ENCODE assay signal across 8 cellular contexts in genomic region chr12:123231931-123232330, GRCh38. TPM values are rescaled to one million over a fixed set of nuclear protein-coding genes. Genes with fewer than 3 reads are reported as not detected.
A peak's percentile ranks its signal among the peaks of the same experiment; 100 is the strongest.
DNase-seq lines count a peak whose midpoint lies in the region; ATAC-seq and TF ChIP-seq lines count a peak whose summit lies in the region.

No MANE protein-coding gene starts in this region.

- H3K18ac ChIP-seq in IMR-90 (ENCODE audit: low read depth, low read length) = no peak overlapping the region

- peak overlapping the region; percentile 57 for H2AK9ac ChIP-seq in IMR-90 (replicated peaks; ENCODE audit: low read depth, low read length, poor library complexity)

- peak overlapping the region; percentile 42; the same call in 1 of the 2 replicates for H2AK5ac ChIP-seq in IMR-90 (ENCODE audit: low read depth, low read length)

- intact Hi-C loops in IMR-90 (cut with micrococcal nuclease) = loop anchor here (10.0 kb wide), 1 partner anchor 337 kb away; the partner anchor contains the start of gene VPS37B
- intact Hi-C loops in naive thymus-derived CD4-positive, alpha-beta T cell (cut with micrococcal nuclease) = loop anchor here (2.0 to 10.0 kb wide), 8 partner anchors 31 to 1005 kb away; partner anchors contain the start of genes ABCB9 (in 1 of the 2), DIABLO (in 1 of the 2), KNTC1 (in 1 of the 2) and PITPNM2 (in 1 of the 2)

- DNase-seq in CD4-positive, CD25-positive, alpha-beta regulatory T cell = no peak
- DNase-seq in IMR-90 = no peak
- no peak for DNase-seq in central memory CD8-positive, alpha-beta T cell (ENCODE audit: low spot score in 2 of 2)
- DNase-seq in naive thymus-derived CD4-positive, alpha-beta T cell = no peak
- DNase-seq in stimulated activated CD8-positive, alpha-beta memory T cell treated with anti-CD3 and anti-CD28 coated beads, Interleukin-4, amount 100 ng/mL, for 48 hours = no peak
- no peak for DNase-seq in stimulated activated CD4-positive, alpha-beta T cell treated with anti-CD3 and anti-CD28 coated beads, Interleukin-4, amount 100 ng/mL, for 4 hours
- no peak for DNase-seq in central memory CD4-positive, alpha-beta T cell

- H3K36me3 ChIP-seq in CD4-positive, CD25-positive, alpha-beta regulatory T cell (ENCODE audit: control insufficient read depth, insufficient read depth, low read length) = no peaks in the 10 kb centered on the region
- no peaks in the 10 kb centered on the region; the same call in 1 of the 2 replicates for H3K36me3 ChIP-seq in IMR-90 (ENCODE audit: control insufficient read depth, insufficient read depth, low read length)
- H3K36me3 ChIP-seq in naive thymus-derived CD4-positive, alpha-beta T cell (ENCODE audit: control insufficient read depth in 2 of 3, insufficient read depth in 3 of 3, low read length in 3 of 3) = peaks cover 0 to 8% (median 0%) of the 10 kb centered on the region in 3 experiments

- H2BK120ac ChIP-seq in IMR-90 (ENCODE audit: low read depth, low read length) = no peak overlapping the region

- peak overlapping the region; percentile 98; the same call in 1 of the 2 replicates for H3K23ac ChIP-seq in IMR-90 (ENCODE audit: low read depth, low read length)

- no peak for ATAC-seq in CD4-positive, CD25-positive, alpha-beta regulatory T cell (ENCODE audit: low read depth in 2 of 2)
- ATAC-seq in IMR-90 (ENCODE audit: low read depth) = no peak
- no peak for ATAC-seq in central memory CD8-positive, alpha-beta T cell (replicated peaks; ENCODE audit: extremely low read depth, poor library complexity, severe bottlenecking)
- ATAC-seq in naive thymus-derived CD4-positive, alpha-beta T cell = no peak
- ATAC-seq in GM21381 (IDR thresholded peaks at IDR 0.05; ENCODE audit: unreplicated experiment) = no peak

- H2BK15ac ChIP-seq in IMR-90 (ENCODE audit: low read depth, low read length) = no peak overlapping the region

- peaks cover 35 to 57% of the 10 kb centered on the region in 2 experiments for H3K79me1 ChIP-seq in IMR-90 (ENCODE audit: low read depth in 1 of 2, low read length in 2 of 2)

- dilution Hi-C loops in IMR-90 (cut with HindIII; ENCODE audit: low sequenced_read_pairs, unreplicated experiment) = loop anchor here (25.0 kb wide), 1 partner anchor 245 kb away; the partner anchor contains the start of genes ARL6IP4 and OGFOD2

- TF ChIP-seq POLR2A in IMR-90 (IDR thresholded peaks at IDR 0.05; ENCODE audit: low read depth, low read length) = no peak

- H3K9ac ChIP-seq in IMR-90 (ENCODE audit: low read depth, low read length) = peak overlapping the region; percentile 89

- H3K4me1 ChIP-seq in CD4-positive, CD25-positive, alpha-beta regulatory T cell (ENCODE audit: control insufficient read depth, insufficient read depth, low read length, poor library complexity, severe bottlenecking) = peaks cover 86% of the 10 kb centered on the region
- peaks cover 3% of the 10 kb centered on the region for H3K4me1 ChIP-seq in IMR-90 (ENCODE audit: control insufficient read depth, insufficient read depth, low read length)
- peaks cover 26 to 39% of the 10 kb centered on the region in 2 donors for H3K4me1 ChIP-seq in naive thymus-derived CD4-positive, alpha-beta T cell (ENCODE audit: control insufficient read depth in 2 of 2, insufficient read depth in 2 of 2, low read length in 2 of 2)

- in situ Hi-C loops in IMR-90 (cut with MboI; ENCODE audit: low sequenced_read_pairs) = loop anchor here (5.0 to 10.0 kb wide), 2 partner anchors 187 to 265 kb away; partner anchors contain the start of gene ABCB9

- POLR2A ChIA-PET in IMR-90 (lab: Charles Lee; ENCODE audit: unreplicated experiment) = interaction anchor here (1.0 to 1.8 kb wide), 4 partner anchors 133 to 256 kb away, joined by 3 to 8 read pairs (median 6); no protein-coding TSS in a partner anchor
- POLR2A ChIA-PET in naive thymus-derived CD4-positive, alpha-beta T cell (lab: Charles Lee) = interaction anchor here (0.7 to 4.9 kb wide), 39 partner anchors 9 to 1687 kb away, joined by 3 to 189 read pairs (median 7); partner anchors contain the start of genes DDX55, HIP1R, KNTC1 and OGFOD2

- WGBS in IMR-90 (ENCODE audit: extremely low coverage in 2 of 2, insufficient read length in 1 of 2), 2 experiments = 60% methylated on average over 2 of the region's 5 CpGs; no CpG with 5 or more reads in 1 of the 2 experiments

- peak overlapping the region; percentile 91 for H3K14ac ChIP-seq in IMR-90 (replicated peaks; ENCODE audit: low read depth, low read length)

- H4K20me1 ChIP-seq in IMR-90 (ENCODE audit: insufficient read depth, low read length) = no peaks in the 10 kb centered on the region; the same call in 1 of the 2 replicates

- no peak for TF ChIP-seq CTCF in IMR-90 (conservative IDR thresholded peaks at IDR 0.05; ENCODE audit: low read depth, low read length)

- H4K5ac ChIP-seq in IMR-90 (ENCODE audit: low read depth, low read length) = peak overlapping the region; percentile 12; the same call in 1 of the 2 replicates

- H3K27me3 ChIP-seq in CD4-positive, CD25-positive, alpha-beta regulatory T cell (ENCODE audit: control insufficient read depth, insufficient read depth, low read length) = no peaks in the 10 kb centered on the region
- H3K27me3 ChIP-seq in IMR-90 (ENCODE audit: control insufficient read depth, insufficient read depth, low read length) = no peaks in the 10 kb centered on the region
- H3K27me3 ChIP-seq in naive thymus-derived CD4-positive, alpha-beta T cell (ENCODE audit: control insufficient read depth in 2 of 2, insufficient read depth in 2 of 2, low read length in 2 of 2) = no peaks in the 10 kb centered on the region

- H2BK20ac ChIP-seq in IMR-90 (ENCODE audit: low read depth, low read length) = no peak overlapping the region

- H3K9me3 Mint-ChIP-seq in CD4-positive, CD25-positive, alpha-beta regulatory T cell = peaks cover 0 to 2% (median 0%) of the 10 kb centered on the region in 7 donors
- H3K9me3 Mint-ChIP-seq in central memory CD8-positive, alpha-beta T cell = no peaks in the 10 kb centered on the region
- H3K9me3 Mint-ChIP-seq in naive thymus-derived CD4-positive, alpha-beta T cell = peaks cover 0 to 5% (median 0%) of the 10 kb centered on the region in 11 donors

- TF ChIP-seq RAD21 in IMR-90 (IDR thresholded peaks at IDR 0.05; ENCODE audit: low read length) = no peak

- peak overlapping the region; percentile 35 to 71; a peak in 3 of 4 replicates for H4K8ac ChIP-seq in IMR-90 (ENCODE audit: low read depth in 2 of 2, low read length in 2 of 2)

- H3K9me3 ChIP-seq in CD4-positive, CD25-positive, alpha-beta regulatory T cell (ENCODE audit: control insufficient read depth in 2 of 2, low read length in 2 of 2) = no peaks in the 10 kb centered on the region
- H3K9me3 ChIP-seq in IMR-90 (ENCODE audit: control insufficient read depth, insufficient read depth, low read length) = no peaks in the 10 kb centered on the region
- H3K9me3 ChIP-seq in naive thymus-derived CD4-positive, alpha-beta T cell (ENCODE audit: control insufficient read depth in 2 of 3, low read length in 3 of 3) = no peaks in the 10 kb centered on the region

- H3K27me3 Mint-ChIP-seq in CD4-positive, CD25-positive, alpha-beta regulatory T cell = peaks cover 4% of the 10 kb centered on the region
- H3K27me3 Mint-ChIP-seq in central memory CD8-positive, alpha-beta T cell = no peaks in the 10 kb centered on the region
- H3K27me3 Mint-ChIP-seq in naive thymus-derived CD4-positive, alpha-beta T cell = peaks cover 0 to 4% (median 0%) of the 10 kb centered on the region in 5 donors

- peak overlapping the region; percentile 94 for H3K4me3 ChIP-seq in CD4-positive, CD25-positive, alpha-beta regulatory T cell (ENCODE audit: low read depth, low read length)
- H3K4me3 ChIP-seq in IMR-90 (ENCODE audit: insufficient read depth, low read depth, low read length) = peak overlapping the region; percentile 70
- H3K4me3 ChIP-seq in naive thymus-derived CD4-positive, alpha-beta T cell (ENCODE audit: low read length) = peak overlapping the region; percentile 93

- H3K27ac ChIP-seq in CD4-positive, CD25-positive, alpha-beta regulatory T cell (ENCODE audit: insufficient read depth, low read length, poor library complexity, severe bottlenecking) = peak overlapping the region; percentile 93
- peak overlapping the region; percentile 34; the same call in 1 of the 2 replicates for H3K27ac ChIP-seq in IMR-90 (ENCODE audit: insufficient read depth, low read length)
- peak overlapping the region; percentile 86 for H3K27ac ChIP-seq in naive thymus-derived CD4-positive, alpha-beta T cell (ENCODE audit: low read depth, low read length)

- peaks cover 11% of the 10 kb centered on the region for H3K36me3 Mint-ChIP-seq in CD4-positive, CD25-positive, alpha-beta regulatory T cell
- H3K36me3 Mint-ChIP-seq in central memory CD8-positive, alpha-beta T cell (ENCODE audit: insufficient read depth) = peaks cover 26% of the 10 kb centered on the region
- H3K36me3 Mint-ChIP-seq in naive thymus-derived CD4-positive, alpha-beta T cell = peaks cover 3 to 33% (median 7%) of the 10 kb centered on the region in 5 donors

- H3K4me2 ChIP-seq in IMR-90 (ENCODE audit: low read depth, low read length) = peak overlapping the region; percentile 94

- peaks cover 15 to 86% (median 54%) of the 10 kb centered on the region in 4 donors for H3K4me1 Mint-ChIP-seq in CD4-positive, CD25-positive, alpha-beta regulatory T cell
- peaks cover 49% of the 10 kb centered on the region for H3K4me1 Mint-ChIP-seq in central memory CD8-positive, alpha-beta T cell
- H3K4me1 Mint-ChIP-seq in naive thymus-derived CD4-positive, alpha-beta T cell = peaks cover 43 to 86% (median 66%) of the 10 kb centered on the region in 7 donors

- H3K9me1 ChIP-seq in IMR-90 (ENCODE audit: insufficient read depth, low read length) = peaks cover 5% of the 10 kb centered on the region

- no peak overlapping the region for H4K91ac ChIP-seq in IMR-90 (ENCODE audit: insufficient read depth, low read depth, low read length)

- no TSS peak for BruUV-seq in IMR-90 (replicated peaks; lab: Mats Ljungman, UMichigan)

- H3K56ac ChIP-seq in IMR-90 (ENCODE audit: extremely low read depth, insufficient read depth, low read length) = peak overlapping the region; percentile 92; the same call in 1 of the 2 replicates

- peak overlapping the region; percentile 96 to 100 (median 98) for H3K4me3 Mint-ChIP-seq in CD4-positive, CD25-positive, alpha-beta regulatory T cell
- H3K4me3 Mint-ChIP-seq in central memory CD8-positive, alpha-beta T cell = peak overlapping the region; percentile 95
- peak overlapping the region; percentile 93 to 100 (median 98) for H3K4me3 Mint-ChIP-seq in naive thymus-derived CD4-positive, alpha-beta T cell

- H2AFZ ChIP-seq in IMR-90 (replicated peaks; ENCODE audit: low read length, poor library complexity) = peak overlapping the region; percentile 78

- peak overlapping the region; percentile 86 for H2BK5ac ChIP-seq in IMR-90 (ENCODE audit: low read depth, low read length, poor library complexity, severe bottlenecking)

- CTCF ChIA-PET in IMR-90 (lab: Yijun Ruan, JAX) = interaction anchor here (4.6 kb wide), 1 partner anchor 189 kb away, joined by 23 read pairs; no protein-coding TSS in a partner anchor
- CTCF ChIA-PET in naive thymus-derived CD4-positive, alpha-beta T cell (lab: Charles Lee) = interaction anchor here (0.9 to 3.6 kb wide), 2 partner anchors 9 to 13 kb away, joined by 3 to 18 read pairs; no protein-coding TSS in a partner anchor

- H3K4ac ChIP-seq in IMR-90 (ENCODE audit: low read depth, low read length) = peak overlapping the region; percentile 53; the same call in 1 of the 2 replicates

- H3K27ac Mint-ChIP-seq in CD4-positive, CD25-positive, alpha-beta regulatory T cell = peak overlapping the region; percentile 99 to 100 (median 100)
- peak overlapping the region; percentile 94 for H3K27ac Mint-ChIP-seq in central memory CD8-positive, alpha-beta T cell (ENCODE audit: low read depth)
- H3K27ac Mint-ChIP-seq in naive thymus-derived CD4-positive, alpha-beta T cell = peak overlapping the region; percentile 58 to 99 (median 99)

RNA-seq across cellular contexts. Expression of gene MPHOSPH9, which starts 1.0 kb away (rescaled TPM):
- 83.5 TPM for total RNA-seq in CD4-positive, CD25-positive, alpha-beta regulatory T cell
- polyA plus RNA-seq in CD4-positive, CD25-positive, alpha-beta regulatory T cell = 10 to 100 TPM; 30.9 to 50.6 (median 41.0) TPM
- 17.0 and 30.8 TPM in 2 replicates for total RNA-seq in IMR-90 (2012; rRNA removed)
- polyA plus RNA-seq in IMR-90 (2012; rRNA removed) = 7.6 and 8.3 TPM in 2 replicates
- polyA plus RNA-seq in IMR-90 (2012; cell fraction: cytosol; rRNA removed) = 1.4 and 1.9 TPM in 2 replicates
- polyA plus RNA-seq in IMR-90 (2012; cell fraction: nucleus; rRNA removed; ENCODE audit: low replicate concordance) = 4.3 and 23.9 TPM in 2 replicates
- 100 to 1,000 TPM in 1 of 5 experiments, 10 to 100 TPM in 4; 71.0 to 102 (median 82.4) TPM for total RNA-seq in naive thymus-derived CD4-positive, alpha-beta T cell
- 10 to 100 TPM; 34.0 to 59.8 TPM for polyA plus RNA-seq in naive thymus-derived CD4-positive, alpha-beta T cell

RNA-seq across cellular contexts. Expression of gene MTRFR, which starts 1.3 kb away (rescaled TPM):
- 31.0 TPM for total RNA-seq in CD4-positive, CD25-positive, alpha-beta regulatory T cell
- polyA plus RNA-seq in CD4-positive, CD25-positive, alpha-beta regulatory T cell = 10 to 100 TPM; 32.8 to 46.4 (median 44.2) TPM
- 10.2 and 12.2 TPM in 2 replicates for total RNA-seq in IMR-90 (2012; rRNA removed)
- polyA plus RNA-seq in IMR-90 (2012; rRNA removed) = 7.2 and 8.6 TPM in 2 replicates
- 10.9 and 17.8 TPM in 2 replicates for polyA plus RNA-seq in IMR-90 (2012; cell fraction: cytosol; rRNA removed)
- polyA plus RNA-seq in IMR-90 (2012; cell fraction: nucleus; rRNA removed; ENCODE audit: low replicate concordance) = 3.6 and 4.0 TPM in 2 replicates
- total RNA-seq in naive thymus-derived CD4-positive, alpha-beta T cell = 10 to 100 TPM; 26.8 to 56.9 (median 39.5) TPM
- 10 to 100 TPM; 42.6 to 60.3 TPM for polyA plus RNA-seq in naive thymus-derived CD4-positive, alpha-beta T cell

RNA-seq across cellular contexts. Expression of gene CDK2AP1, which starts 39.7 kb away (rescaled TPM):
- 9.2 TPM for total RNA-seq in CD4-positive, CD25-positive, alpha-beta regulatory T cell
- polyA plus RNA-seq in CD4-positive, CD25-positive, alpha-beta regulatory T cell = 1 to 10 TPM; 1.0 to 6.5 (median 3.2) TPM
- 137 and 265 TPM in 2 replicates for total RNA-seq in IMR-90 (2012; rRNA removed)
- polyA plus RNA-seq in IMR-90 (2012; rRNA removed) = 261 and 293 TPM in 2 replicates
- polyA plus RNA-seq in IMR-90 (2012; cell fraction: cytosol; rRNA removed) = 96.9 and 101 TPM in 2 replicates
- polyA plus RNA-seq in IMR-90 (2012; cell fraction: nucleus; rRNA removed; ENCODE audit: low replicate concordance) = 25.9 and 84.0 TPM in 2 replicates
- 10 to 100 TPM in 2 of 5 experiments, 1 to 10 TPM in 3; 3.6 to 45.1 (median 5.0) TPM for total RNA-seq in naive thymus-derived CD4-positive, alpha-beta T cell
- 1 to 10 TPM; 1.3 to 3.2 TPM for polyA plus RNA-seq in naive thymus-derived CD4-positive, alpha-beta T cell

Comparison
In these comparisons a context has a peak if more than half of its experiments do, and no peak if none do; other contexts are left out.
1. H3K27ac ChIP-seq: peak in every context shown above with its lines; median percentile 93 in CD4-positive, CD25-positive, alpha-beta regulatory T cell; 86 in naive thymus-derived CD4-positive, alpha-beta T cell; 34 in IMR-90.